ENCODE assay signal across 5 cellular contexts in genomic region chr3:22353126-22353525, GRCh38.
"Had no signal": no experiment of that assay in that cellular context is flagged by ENCODE, and none has a peak within 500 bp of the region (broad histone marks: within the 10 kb centered on the region; RNA-seq: fewer than 3 reads in every experiment).

No MANE protein-coding gene starts in this region.

- DNase-seq: H9, HCEC 1CT, IMR-90 had no signal

- H3K4me2 ChIP-seq: GM23338 had no signal

- H3K4me3 Mint-ChIP-seq: GM23338, H9 had no signal

- ATAC-seq: GM23338, K562 had no signal

- H3K27ac Mint-ChIP-seq: GM23338, H9 had no signal

- H3K4me1 Mint-ChIP-seq: GM23338, H9 had no signal

- H3K4me3 ChIP-seq: GM23338, K562 had no signal

- H2AFZ ChIP-seq: GM23338 had no signal

- H3K9me3 Mint-ChIP-seq: GM23338, H9 had no signal
